Comparison of ENCODE assay signal across 13 cellular contexts in genomic region chr1:235739124-235739523, GRCh38.
DNase-seq lines count a peak whose midpoint lies in the region; ATAC-seq, FAIRE-seq and TF ChIP-seq lines count a peak whose summit lies in the region.
"Had no signal": no experiment of that assay in that cellular context is flagged by ENCODE, and none has a peak within 500 bp of the region (broad histone marks: within the 10 kb centered on the region; RNA-seq: fewer than 3 reads in every experiment).

No MANE protein-coding gene starts in this region.

- no peak overlapping the region for H3K4me3 ChIP-seq in astrocyte of the spinal cord (ENCODE audit: low read depth, low read length)

- DNase-seq in AG08396 (ENCODE audit: low spot score) (peak; percentile 18), HT1080 (ENCODE audit: low read depth) (peak; percentile 66), astrocyte of the spinal cord (ENCODE audit: low read depth, low spot score) (peak; percentile 33)
- DNase-seq in activated naive CD4-positive, alpha-beta T cell treated with anti-CD3 and anti-CD28 coated beads, Interleukin-2, amount 50 U/mL, for 16 hours = no peak
- DNase-seq: activated naive CD8-positive, alpha-beta T cell treated with anti-CD3 and anti-CD28 coated beads for 36 hours; BE2C; GDM1; hippocampal formation; mesendoderm had no signal

- no peak for ATAC-seq in GM21390 (IDR thresholded peaks at IDR 0.05; ENCODE audit: unreplicated experiment)
- ATAC-seq in HG03565 (IDR thresholded peaks at IDR 0.05; ENCODE audit: unreplicated experiment) = no peak
- ATAC-seq in HG03139 (IDR thresholded peaks at IDR 0.05; ENCODE audit: unreplicated experiment) = no peak

- peak; percentile 30 for FAIRE-seq in islet of Langerhans (lab: Jason Lieb, UNC)

- no peak for TF ChIP-seq CTCF in astrocyte of the spinal cord (IDR thresholded peaks at IDR 0.05; ENCODE audit: low read depth, low read length)

- in situ Hi-C loops in astrocyte of the spinal cord (cut with HindIII; ENCODE audit: low sequenced_read_pairs) = no loop called here
